ENCODE assay signal across 1 cellular context in the genomic region with DNA sequence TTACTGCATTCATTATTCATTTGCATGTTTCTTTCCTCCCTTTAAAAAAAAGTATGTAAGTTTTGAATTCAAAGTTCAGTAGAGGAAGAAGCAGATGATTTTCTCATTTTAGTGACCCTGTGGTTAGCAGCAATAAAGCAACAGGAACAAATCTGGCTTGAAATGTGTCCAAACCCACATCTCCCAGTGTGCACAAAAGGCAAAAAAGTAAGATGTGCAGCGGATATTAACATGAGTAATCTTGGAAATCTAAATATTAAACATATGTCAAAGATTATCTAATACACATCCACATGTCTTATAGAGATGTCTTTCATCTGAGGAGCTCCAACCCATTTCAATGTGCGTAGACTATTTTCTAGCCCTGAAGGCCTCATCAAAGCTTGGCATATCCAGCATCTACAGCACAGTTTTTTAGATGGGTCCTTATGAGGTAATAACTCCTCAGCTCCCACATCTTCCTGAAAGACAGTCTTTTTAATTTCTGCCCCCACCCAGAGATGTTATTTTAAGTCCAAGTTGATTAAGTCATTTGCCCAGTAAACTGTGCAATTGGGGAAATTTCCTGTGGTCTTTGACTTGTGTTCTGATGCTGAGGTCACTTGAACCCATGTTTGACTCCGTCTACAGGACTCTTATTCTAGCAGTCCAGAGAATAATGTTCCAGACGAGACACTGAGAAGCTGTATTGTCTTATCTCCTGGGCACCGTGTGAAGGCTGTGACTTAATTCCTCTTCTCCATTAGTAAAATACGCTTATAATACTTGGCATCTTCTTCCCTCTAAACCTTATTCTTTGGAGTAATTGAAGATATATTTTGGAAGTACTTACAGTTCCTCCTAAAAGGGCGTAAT.
TF ChIP-seq lines count a peak whose summit lies in the region.

No MANE protein-coding gene starts in this region.

TF ChIP-seq in SK-N-SH treated with all-trans-retinoic acid at 6 μM for 48 hours, 23 proteins besides CTCF, POLR2A, EP300 and RAD21 (continued from another document):
- TF ChIP-seq, protein P1, sequence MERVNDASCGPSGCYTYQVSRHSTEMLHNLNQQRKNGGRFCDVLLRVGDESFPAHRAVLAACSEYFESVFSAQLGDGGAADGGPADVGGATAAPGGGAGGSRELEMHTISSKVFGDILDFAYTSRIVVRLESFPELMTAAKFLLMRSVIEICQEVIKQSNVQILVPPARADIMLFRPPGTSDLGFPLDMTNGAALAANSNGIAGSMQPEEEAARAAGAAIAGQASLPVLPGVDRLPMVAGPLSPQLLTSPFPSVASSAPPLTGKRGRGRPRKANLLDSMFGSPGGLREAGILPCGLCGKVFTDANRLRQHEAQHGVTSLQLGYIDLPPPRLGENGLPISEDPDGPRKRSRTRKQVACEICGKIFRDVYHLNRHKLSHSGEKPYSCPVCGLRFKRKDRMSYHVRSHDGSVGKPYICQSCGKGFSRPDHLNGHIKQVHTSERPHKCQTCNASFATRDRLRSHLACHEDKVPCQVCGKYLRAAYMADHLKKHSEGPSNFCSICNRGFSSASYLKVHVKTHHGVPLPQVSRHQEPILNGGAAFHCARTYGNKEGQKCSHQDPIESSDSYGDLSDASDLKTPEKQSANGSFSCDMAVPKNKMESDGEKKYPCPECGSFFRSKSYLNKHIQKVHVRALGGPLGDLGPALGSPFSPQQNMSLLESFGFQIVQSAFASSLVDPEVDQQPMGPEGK (CRISPR knock-in tag; IDR thresholded peaks at IDR 0.05; ENCODE audit: borderline replicate concordance), result no peak
- TF ChIP-seq CSRNP3 (CRISPR knock-in tag; IDR thresholded peaks at IDR 0.05), result no peak
- TF ChIP-seq TOX (CRISPR knock-in tag; IDR thresholded peaks at IDR 0.05; ENCODE audit: borderline replicate concordance), result no peak
- TF ChIP-seq ESRRG (CRISPR knock-in tag; IDR thresholded peaks at IDR 0.05), result no peak
- TF ChIP-seq SNAI2 (CRISPR knock-in tag; IDR thresholded peaks at IDR 0.05), result no peak
- TF ChIP-seq ISL1 (CRISPR knock-in tag; IDR thresholded peaks at IDR 0.05), result no peak
- no peak for TF ChIP-seq CSDC2 (CRISPR knock-in tag; IDR thresholded peaks at IDR 0.05)
- TF ChIP-seq CREB5 (CRISPR knock-in tag; IDR thresholded peaks at IDR 0.05; ENCODE audit: low read depth), result no peak
TF ChIP-seq in SK-N-SH treated with all-trans-retinoic acid at 6 μM for 48 hours: peak in this region for 0.
